Comparison of ENCODE assay signal across 14 cellular contexts in the genomic region with DNA sequence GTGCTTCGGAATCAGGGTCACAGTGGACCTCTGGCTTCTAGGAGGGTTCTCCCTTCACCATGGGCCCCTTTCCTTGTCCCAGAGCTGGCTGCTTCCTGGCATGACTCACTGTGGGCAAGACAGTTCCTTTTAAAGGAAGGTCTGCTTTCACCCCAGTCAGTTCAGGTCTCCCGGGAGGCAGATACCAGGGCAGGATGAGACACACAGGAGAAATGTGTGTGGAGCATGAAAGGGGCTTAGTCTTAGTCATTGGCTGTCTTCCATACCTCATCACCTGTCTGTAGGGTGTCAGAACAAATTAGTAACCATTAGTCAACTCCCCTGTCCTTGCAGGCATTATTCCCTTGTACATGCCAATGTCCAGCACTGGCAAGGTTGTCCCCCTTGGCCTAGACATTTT.
DNase-seq lines count a peak whose midpoint lies in the region; ATAC-seq and TF ChIP-seq lines count a peak whose summit lies in the region.
"Had no signal": no experiment of that assay in that cellular context is flagged by ENCODE, and none has a peak within 500 bp of the region (broad histone marks: within the 10 kb centered on the region; RNA-seq: fewer than 3 reads in every experiment).

No MANE protein-coding gene starts in this region.

- no peaks in the 10 kb centered on the region for H3K27me3 ChIP-seq in HCT116 (ENCODE audit: insufficient read depth, low read length)
- no peaks in the 10 kb centered on the region for H3K27me3 ChIP-seq in colonic mucosa

- no peaks in the 10 kb centered on the region for H4K20me1 ChIP-seq in HCT116 (ENCODE audit: insufficient read depth)

- peak overlapping the region; percentile 26; the same call in 1 of the 2 replicates for H3K9ac ChIP-seq in HCT116 (ENCODE audit: low read length)
- H3K9ac ChIP-seq in colonic mucosa (ENCODE audit: low read depth in 2 of 2, low read length in 2 of 2): no peak overlapping the region

- intact Hi-C loops in HCT116 (cut with micrococcal nuclease): no loop called here
- intact Hi-C loops in colonic mucosa (cut with DNase I): no loop called here

- no TSS peak for BruUV-seq in HCT116 (replicated peaks; lab: Mats Ljungman, UMichigan)

- H3K4me3 ChIP-seq in HCT116 (replicated peaks in 1 of 2; ENCODE audit: low read depth in 1 of 2, low read length in 2 of 2) (peak overlapping the region in 1 of 2 experiments; percentile 30; a peak in 2 of 4 replicates), fibroblast of mammary gland (ENCODE audit: control insufficient read depth, low read depth, low read length) (no peak overlapping the region), colonic mucosa (no peak overlapping the region)

- no peaks in the 10 kb centered on the region for H3K36me3 ChIP-seq in HCT116 (ENCODE audit: control insufficient read depth in 1 of 2, insufficient read depth in 2 of 2, low read length in 2 of 2)
- no peaks in the 10 kb centered on the region for H3K36me3 ChIP-seq in colonic mucosa

- peak; percentile 73 for DNase-seq in 8988T
- peak; percentile 94 for DNase-seq in HCT116 (ENCODE audit: low read depth, low spot score)
- peak; percentile 95 for DNase-seq in RWPE1 (ENCODE audit: low spot score)
- DNase-seq in fibroblast of mammary gland (ENCODE audit: low read depth): peak; percentile 86
- DNase-seq in colonic mucosa: no peak
- no peak for DNase-seq in C1 segment of cervical spinal cord (lab: John Stamatoyannopoulos, UW)
- DNase-seq in activated CD4-positive, CD25-positive, alpha-beta regulatory T cell (lab: John Stamatoyannopoulos, UW): no peak
- no peak for DNase-seq in COLO668 (lab: John Stamatoyannopoulos, UW; ENCODE audit: unreplicated experiment)
- DNase-seq: activated CD4-positive, alpha-beta T cell treated with anti-CD3 and anti-CD28 coated beads for 36 hours; central memory CD4-positive, alpha-beta T cell; DND-41; natural killer cell; NCI-H526; small intestine had no signal

- CTCF ChIA-PET in HCT116 (lab: Charles Lee): interaction anchor here (1.2 kb wide), 1 partner anchor 37 kb away, joined by 3 read pairs; no protein-coding TSS in a partner anchor
- CTCF ChIA-PET in RWPE1 (lab: Yijun Ruan, JAX): no interaction called here

- no peaks in the 10 kb centered on the region for H3K9me2 ChIP-seq in HCT116 (ENCODE audit: insufficient read depth)

- no peak for TF ChIP-seq RAD21 in HCT116 (IDR thresholded peaks at IDR 0.05; ENCODE audit: low read depth)

- H3K4me1 ChIP-seq in HCT116 (ENCODE audit: control insufficient read depth in 1 of 2, insufficient read depth in 2 of 2, low read length in 2 of 2) (peaks cover 54 to 62% of the 10 kb centered on the region in 2 experiments), colonic mucosa (no peaks in the 10 kb centered on the region)

- H3K79me2 ChIP-seq in HCT116 (ENCODE audit: insufficient read depth, low read length): no peaks in the 10 kb centered on the region

- H3K27ac ChIP-seq in HCT116 (ENCODE audit: low read depth, low read length): peak overlapping the region; percentile 65
- H3K27ac ChIP-seq in RWPE1: peak overlapping the region; percentile 63
- H3K27ac ChIP-seq in colonic mucosa: no peak overlapping the region

- TF ChIP-seq POLR2A in HCT116 (IDR thresholded peaks at IDR 0.05; ENCODE audit: borderline replicate concordance, extremely low read depth, insufficient read depth, insufficient read length): no peak

- RAD21 ChIA-PET in HCT116 (lab: Charles Lee; ENCODE audit: low non-redundant PET in 1 of 2, low total read pairs in 2 of 2, uncharacterized antibody in 2 of 2, unreplicated experiment in 2 of 2): no interaction called here

- ATAC-seq in HCT116: peak; percentile 67
- ATAC-seq: activated CD4-positive, alpha-beta T cell treated with anti-CD3 and anti-CD28 coated beads for 36 hours; natural killer cell had no signal

- peak overlapping the region; percentile 84 for H3K4me2 ChIP-seq in HCT116 (ENCODE audit: low read length)

- H2AFZ ChIP-seq in HCT116 (ENCODE audit: low read depth, low read length, poor library complexity, severe bottlenecking): no peak overlapping the region

- POLR2A ChIA-PET in HCT116 (lab: Charles Lee) (interaction anchor here (1.2 kb wide), 1 partner anchor 9 kb away, joined by 3 read pairs; no protein-coding TSS in a partner anchor), RWPE1 (lab: Yijun Ruan, JAX; ENCODE audit: low non-redundant PET) (no interaction called here)

- TF ChIP-seq CTCF in HCT116 (IDR thresholded peaks at IDR 0.05 in 2 of 3, conservative IDR thresholded peaks at IDR 0.05 in 1 of 3; ENCODE audit: borderline replicate concordance in 1 of 3, insufficient read depth in 1 of 3, low read depth in 2 of 3, low read length in 2 of 3) (no peak), RWPE1 (conservative IDR thresholded peaks at IDR 0.05; ENCODE audit: low read depth) (no peak), fibroblast of mammary gland (conservative IDR thresholded peaks at IDR 0.05; ENCODE audit: control insufficient read depth, insufficient read depth, low read depth, low read length) (no peak), colonic mucosa (IDR thresholded peaks at IDR 0.05) (no peak)

- H3K9me3 ChIP-seq in HCT116 (ENCODE audit: control insufficient read depth in 1 of 2, insufficient read depth in 1 of 2, low read depth in 1 of 2, low read length in 2 of 2) (no peaks in the 10 kb centered on the region), colonic mucosa (no peaks in the 10 kb centered on the region)

TF ChIP-seq in HCT116, 20 proteins besides CTCF, POLR2A, EP300 and RAD21 (continues in another document):
- TF ChIP-seq, protein P1, sequence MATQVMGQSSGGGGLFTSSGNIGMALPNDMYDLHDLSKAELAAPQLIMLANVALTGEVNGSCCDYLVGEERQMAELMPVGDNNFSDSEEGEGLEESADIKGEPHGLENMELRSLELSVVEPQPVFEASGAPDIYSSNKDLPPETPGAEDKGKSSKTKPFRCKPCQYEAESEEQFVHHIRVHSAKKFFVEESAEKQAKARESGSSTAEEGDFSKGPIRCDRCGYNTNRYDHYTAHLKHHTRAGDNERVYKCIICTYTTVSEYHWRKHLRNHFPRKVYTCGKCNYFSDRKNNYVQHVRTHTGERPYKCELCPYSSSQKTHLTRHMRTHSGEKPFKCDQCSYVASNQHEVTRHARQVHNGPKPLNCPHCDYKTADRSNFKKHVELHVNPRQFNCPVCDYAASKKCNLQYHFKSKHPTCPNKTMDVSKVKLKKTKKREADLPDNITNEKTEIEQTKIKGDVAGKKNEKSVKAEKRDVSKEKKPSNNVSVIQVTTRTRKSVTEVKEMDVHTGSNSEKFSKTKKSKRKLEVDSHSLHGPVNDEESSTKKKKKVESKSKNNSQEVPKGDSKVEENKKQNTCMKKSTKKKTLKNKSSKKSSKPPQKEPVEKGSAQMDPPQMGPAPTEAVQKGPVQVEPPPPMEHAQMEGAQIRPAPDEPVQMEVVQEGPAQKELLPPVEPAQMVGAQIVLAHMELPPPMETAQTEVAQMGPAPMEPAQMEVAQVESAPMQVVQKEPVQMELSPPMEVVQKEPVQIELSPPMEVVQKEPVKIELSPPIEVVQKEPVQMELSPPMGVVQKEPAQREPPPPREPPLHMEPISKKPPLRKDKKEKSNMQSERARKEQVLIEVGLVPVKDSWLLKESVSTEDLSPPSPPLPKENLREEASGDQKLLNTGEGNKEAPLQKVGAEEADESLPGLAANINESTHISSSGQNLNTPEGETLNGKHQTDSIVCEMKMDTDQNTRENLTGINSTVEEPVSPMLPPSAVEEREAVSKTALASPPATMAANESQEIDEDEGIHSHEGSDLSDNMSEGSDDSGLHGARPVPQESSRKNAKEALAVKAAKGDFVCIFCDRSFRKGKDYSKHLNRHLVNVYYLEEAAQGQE (IDR thresholded peaks at IDR 0.05; ENCODE audit: low read depth): no peak
- TF ChIP-seq POLR2AphosphoS5 (IDR thresholded peaks at IDR 0.05; ENCODE audit: low read depth, low read length) (peak; percentile 68), FOSL1 (IDR thresholded peaks at IDR 0.05; ENCODE audit: low read depth) (no peak), ZFX (IDR thresholded peaks at IDR 0.05) (no peak), TCF7L2 (IDR thresholded peaks at IDR 0.05; ENCODE audit: borderline replicate concordance, extremely low read depth, insufficient read depth, insufficient read length) (peak; percentile 90), CEBPB (IDR thresholded peaks at IDR 0.05; ENCODE audit: low read depth) (no peak), EZH2phosphoT487 (IDR thresholded peaks at IDR 0.05; ENCODE audit: borderline replicate concordance) (no peak), CBX3 (IDR thresholded peaks at IDR 0.05; ENCODE audit: low read depth) (no peak), YY1 (IDR thresholded peaks at IDR 0.05; ENCODE audit: extremely low read depth, insufficient replicate concordance, low read depth, low read length) (peak; percentile 48), SIN3A (IDR thresholded peaks at IDR 0.05; ENCODE audit: low read depth) (no peak), EGR1 (IDR thresholded peaks at IDR 0.05; ENCODE audit: low read depth) (no peak), ELF1 (IDR thresholded peaks at IDR 0.05; ENCODE audit: borderline replicate concordance, low read depth) (no peak), JUND (IDR thresholded peaks at IDR 0.05) (no peak)
- TF ChIP-seq, protein P2, sequence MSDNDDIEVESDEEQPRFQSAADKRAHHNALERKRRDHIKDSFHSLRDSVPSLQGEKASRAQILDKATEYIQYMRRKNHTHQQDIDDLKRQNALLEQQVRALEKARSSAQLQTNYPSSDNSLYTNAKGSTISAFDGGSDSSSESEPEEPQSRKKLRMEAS (IDR thresholded peaks at IDR 0.05): no peak
- TF ChIP-seq, protein P3, sequence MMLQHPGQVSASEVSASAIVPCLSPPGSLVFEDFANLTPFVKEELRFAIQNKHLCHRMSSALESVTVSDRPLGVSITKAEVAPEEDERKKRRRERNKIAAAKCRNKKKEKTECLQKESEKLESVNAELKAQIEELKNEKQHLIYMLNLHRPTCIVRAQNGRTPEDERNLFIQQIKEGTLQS (IDR thresholded peaks at IDR 0.05): no peak
- TF ChIP-seq, protein P4, sequence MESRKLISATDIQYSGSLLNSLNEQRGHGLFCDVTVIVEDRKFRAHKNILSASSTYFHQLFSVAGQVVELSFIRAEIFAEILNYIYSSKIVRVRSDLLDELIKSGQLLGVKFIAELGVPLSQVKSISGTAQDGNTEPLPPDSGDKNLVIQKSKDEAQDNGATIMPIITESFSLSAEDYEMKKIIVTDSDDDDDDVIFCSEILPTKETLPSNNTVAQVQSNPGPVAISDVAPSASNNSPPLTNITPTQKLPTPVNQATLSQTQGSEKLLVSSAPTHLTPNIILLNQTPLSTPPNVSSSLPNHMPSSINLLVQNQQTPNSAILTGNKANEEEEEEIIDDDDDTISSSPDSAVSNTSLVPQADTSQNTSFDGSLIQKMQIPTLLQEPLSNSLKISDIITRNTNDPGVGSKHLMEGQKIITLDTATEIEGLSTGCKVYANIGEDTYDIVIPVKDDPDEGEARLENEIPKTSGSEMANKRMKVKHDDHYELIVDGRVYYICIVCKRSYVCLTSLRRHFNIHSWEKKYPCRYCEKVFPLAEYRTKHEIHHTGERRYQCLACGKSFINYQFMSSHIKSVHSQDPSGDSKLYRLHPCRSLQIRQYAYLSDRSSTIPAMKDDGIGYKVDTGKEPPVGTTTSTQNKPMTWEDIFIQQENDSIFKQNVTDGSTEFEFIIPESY (IDR thresholded peaks at IDR 0.05; ENCODE audit: extremely low read depth, insufficient replicate concordance, low read length): peak; percentile 17

Comparison
In these comparisons a context has a peak if more than half of its experiments do, and no peak if none do; other contexts are left out.
1. DNase-seq: peak in 8988T (single experiment), HCT116 (single experiment), RWPE1 (single experiment) and fibroblast of mammary gland (single experiment); none in colonic mucosa (single experiment), C1 segment of cervical spinal cord (0 of 14), activated CD4-positive, CD25-positive, alpha-beta regulatory T cell (0 of 4) and COLO668 (single experiment).